In genomic region chr17:50056217-50056960, GRCh38 we compare ENCODE assay signal across 8 cellular contexts. TPM values are rescaled to one million over a fixed set of nuclear protein-coding genes. Genes with fewer than 3 reads are reported as not detected.
DNase-seq lines count a peak whose midpoint lies in the region; TF ChIP-seq lines count a peak whose summit lies in the region.

No MANE protein-coding gene starts in this region.

- POLR2A ChIA-PET in activated CD4-positive, alpha-beta T cell treated with anti-CD3 and anti-CD28 coated beads, Interleukin-2, amount 10 ng/mL, durations not matched to agents 7 days and 5 days (lab: Charles Lee): interaction anchor here (0.8 kb wide), 1 partner anchor 9 kb away, joined by 3 read pairs; no protein-coding TSS in a partner anchor

- BruUV-seq in Calu3 (replicated peaks; lab: Mats Ljungman, UMichigan): no TSS peak

- peaks cover 73% of the 10 kb centered on the region for H3K4me1 ChIP-seq in mesodermal cell (ENCODE audit: control insufficient read depth, insufficient read depth, low read length, poor library complexity, severe bottlenecking)

- H3K36me3 ChIP-seq in mesodermal cell (ENCODE audit: control insufficient read depth, insufficient read depth, low read length): peaks cover 8% of the 10 kb centered on the region

- H3K4me3 ChIP-seq in HFF-Myc (replicated peaks; ENCODE audit: low read depth, low read length) (peak overlapping the region; percentile 72), dorsolateral prefrontal cortex (peak overlapping the region; percentile 58 to 89 (median 76)), mesodermal cell (ENCODE audit: extremely low read depth, insufficient read depth, low read length, poor library complexity, severe bottlenecking) (peak overlapping the region; percentile 81)

- peak overlapping the region; percentile 96 for H3K27ac Mint-ChIP-seq in Calu3 (ENCODE audit: unreplicated experiment)
- H3K27ac Mint-ChIP-seq in activated CD4-positive, alpha-beta T cell treated with anti-CD3 and anti-CD28 coated beads, Interleukin-2, amount 10 ng/mL, durations not matched to agents 7 days and 5 days: peak overlapping the region; percentile 60

- no peaks in the 10 kb centered on the region for H3K9me3 Mint-ChIP-seq in Calu3 (ENCODE audit: low read depth, unreplicated experiment)
- no peaks in the 10 kb centered on the region for H3K9me3 Mint-ChIP-seq in activated CD4-positive, alpha-beta T cell treated with anti-CD3 and anti-CD28 coated beads, Interleukin-2, amount 10 ng/mL, durations not matched to agents 7 days and 5 days

- peak; percentile 88 for DNase-seq in Calu3
- no peak for DNase-seq in HFF-Myc (ENCODE audit: extremely low read depth, low read depth)
- peak; percentile 78 for DNase-seq in NCI-H2171 treated with DMSO at 0.1 percent for 48 hours (lab: John Stamatoyannopoulos, UW)
- peak; percentile 63 for DNase-seq in activated CD4-positive, alpha-beta T cell treated with anti-CD3 and anti-CD28 coated beads, Interleukin-2, amount 10 ng/mL, durations not matched to agents 7 days and 5 days
- peak in 9 of 10 donors; percentile 37 to 84 (median 71) for DNase-seq in dorsolateral prefrontal cortex
- DNase-seq in stimulated activated CD8-positive, alpha-beta memory T cell treated with anti-CD3 and anti-CD28 coated beads, Interleukin-2, amount 100 ng/mL, for 1 hour (ENCODE audit: low read depth in 2 of 2): peak; percentile 20 to 45
- DNase-seq in posterior vena cava (ENCODE audit: low spot score): no peak

- H3K4me1 Mint-ChIP-seq in Calu3 (ENCODE audit: low read depth, unreplicated experiment): peaks cover 74% of the 10 kb centered on the region
- peaks cover 33% of the 10 kb centered on the region for H3K4me1 Mint-ChIP-seq in activated CD4-positive, alpha-beta T cell treated with anti-CD3 and anti-CD28 coated beads, Interleukin-2, amount 10 ng/mL, durations not matched to agents 7 days and 5 days

- peak overlapping the region; percentile 82 for H3K4me3 Mint-ChIP-seq in Calu3 (ENCODE audit: low read depth, unreplicated experiment)
- H3K4me3 Mint-ChIP-seq in activated CD4-positive, alpha-beta T cell treated with anti-CD3 and anti-CD28 coated beads, Interleukin-2, amount 10 ng/mL, durations not matched to agents 7 days and 5 days: peak overlapping the region; percentile 84

- CTCF ChIA-PET in Calu3 (lab: Charles Lee): interaction anchor here (0.6 to 10.4 kb wide), 15 partner anchors 9 to 195 kb away, joined by 3 to 142 read pairs (median 4); partner anchors contain the start of gene DLX3
- CTCF ChIA-PET in activated CD4-positive, alpha-beta T cell treated with anti-CD3 and anti-CD28 coated beads, Interleukin-2, amount 10 ng/mL, durations not matched to agents 7 days and 5 days (lab: Charles Lee): interaction anchor here (0.6 to 2.8 kb wide), 19 partner anchors 9 to 82 kb away, joined by 3 to 10 read pairs (median 4); partner anchors contain the start of gene PDK2

- H3K27me3 Mint-ChIP-seq in Calu3 (ENCODE audit: unreplicated experiment): no peaks in the 10 kb centered on the region
- H3K27me3 Mint-ChIP-seq in activated CD4-positive, alpha-beta T cell treated with anti-CD3 and anti-CD28 coated beads, Interleukin-2, amount 10 ng/mL, durations not matched to agents 7 days and 5 days: peaks cover 11% of the 10 kb centered on the region

- peak overlapping the region in 55 of 59 donors; percentile 38 to 93 (median 81) for H3K27ac ChIP-seq in dorsolateral prefrontal cortex
- no peak overlapping the region for H3K27ac ChIP-seq in mesodermal cell (ENCODE audit: low read depth, low read length, severe bottlenecking)

- TF ChIP-seq CTCF in Calu3 (IDR thresholded peaks at IDR 0.05; ENCODE audit: unreplicated experiment): no peak
- TF ChIP-seq CTCF in HFF-Myc (IDR thresholded peaks at IDR 0.05; ENCODE audit: low read depth, low read length, missing control alignments): peak; percentile 27
- TF ChIP-seq CTCF in dorsolateral prefrontal cortex (IDR thresholded peaks at IDR 0.05 in 54 of 56, conservative IDR thresholded peaks at IDR 0.05 in 2 of 56; ENCODE audit: low read depth in 1 of 56, partially characterized antibody in 56 of 56): peak in 18 of 56 donors; percentile 9 to 33 (median 19)

- no peaks in the 10 kb centered on the region for H3K9me3 ChIP-seq in mesodermal cell (ENCODE audit: control insufficient read depth, low read length)

- 1 to 2% methylated on average over 36 to 44 of the region's 64 CpGs for WGBS in mesodermal cell (ENCODE audit: insufficient coverage in 2 of 2), 2 experiments

- H3K27me3 ChIP-seq in dorsolateral prefrontal cortex: no peaks in the 10 kb centered on the region

- peaks cover 98% of the 10 kb centered on the region for H3K36me3 Mint-ChIP-seq in Calu3 (ENCODE audit: insufficient read depth, unreplicated experiment)
- H3K36me3 Mint-ChIP-seq in activated CD4-positive, alpha-beta T cell treated with anti-CD3 and anti-CD28 coated beads, Interleukin-2, amount 10 ng/mL, durations not matched to agents 7 days and 5 days (ENCODE audit: low read depth): no peaks in the 10 kb centered on the region

- intact Hi-C loops in Calu3 (cut with micrococcal nuclease; ENCODE audit: unreplicated experiment) (loop anchor here (5.0 kb wide), 1 partner anchor 36 kb away; no protein-coding TSS in a partner anchor), dorsolateral prefrontal cortex (cut with DNase I) (no loop called here), posterior vena cava (cut with DNase I) (no loop called here)

RNA-seq across cellular contexts. Expression of gene ITGA3, which starts 0.5 kb away (rescaled TPM):
- total RNA-seq in Calu3 (2022) (539 and 709 TPM in 2 replicates), dorsolateral prefrontal cortex (10 to 100 TPM; 12.7 to 53.3 (median 33.2) TPM), posterior vena cava (10 to 100 TPM; 56.3 to 80.3 TPM)
- 1 to 10 TPM; 5.8 to 7.9 TPM for total RNA-seq in activated CD4-positive, alpha-beta T cell treated with anti-CD3 and anti-CD28 coated beads, Interleukin-2, amount 10 ng/mL, durations not matched to agents 7 days and 5 days
- polyA plus RNA-seq in mesodermal cell (2013, experiment 1 of 2): 108 TPM
- polyA plus RNA-seq in mesodermal cell (2013, experiment 2 of 2): 102 TPM

RNA-seq across cellular contexts. Expression of gene PDK2, which starts 38.8 kb away (rescaled TPM):
- total RNA-seq in Calu3 (2022): 29.5 and 39.1 TPM in 2 replicates
- total RNA-seq in activated CD4-positive, alpha-beta T cell treated with anti-CD3 and anti-CD28 coated beads, Interleukin-2, amount 10 ng/mL, durations not matched to agents 7 days and 5 days: 10 to 100 TPM; 29.4 to 31.3 TPM
- 100 to 1,000 TPM in 115 of 120 experiments, 10 to 100 TPM in 5; 87.1 to 176 (median 131) TPM for total RNA-seq in dorsolateral prefrontal cortex
- polyA plus RNA-seq in mesodermal cell (2013, experiment 1 of 2): 34.0 TPM
- polyA plus RNA-seq in mesodermal cell (2013, experiment 2 of 2): 27.2 TPM
- total RNA-seq in posterior vena cava: 10 to 100 TPM; 26.0 to 27.7 TPM

Comparison
In these comparisons a context has a peak if more than half of its experiments do, and no peak if none do; other contexts are left out.
1. DNase-seq: peak in Calu3 (single experiment), NCI-H2171 treated with DMSO at 0.1 percent for 48 hours (single experiment), activated CD4-positive, alpha-beta T cell treated with anti-CD3 and anti-CD28 coated beads, Interleukin-2, amount 10 ng/mL, durations not matched to agents 7 days and 5 days (single experiment), dorsolateral prefrontal cortex (9 of 10) and stimulated activated CD8-positive, alpha-beta memory T cell treated with anti-CD3 and anti-CD28 coated beads, Interleukin-2, amount 100 ng/mL, for 1 hour (2 of 2); none in HFF-Myc (single experiment) and posterior vena cava (single experiment).
2. Peak in every context shown above with its lines, with median percentiles within 50 percentile points of each other: H3K4me3 ChIP-seq.